ENCODE assay signal across 1 cellular context in genomic region chr19:38374332-38375097, GRCh38.
TF ChIP-seq lines count a peak whose summit lies in the region.

Gene PSMD8 (plus strand): TSS chr19:38374571. CDS start chr19:38374602, 31 bp downstream.

TF ChIP-seq in K562, 482 proteins besides CTCF, POLR2A, EP300 and RAD21 (continued from another document and continues in another):
- TF ChIP-seq, protein P1, sequence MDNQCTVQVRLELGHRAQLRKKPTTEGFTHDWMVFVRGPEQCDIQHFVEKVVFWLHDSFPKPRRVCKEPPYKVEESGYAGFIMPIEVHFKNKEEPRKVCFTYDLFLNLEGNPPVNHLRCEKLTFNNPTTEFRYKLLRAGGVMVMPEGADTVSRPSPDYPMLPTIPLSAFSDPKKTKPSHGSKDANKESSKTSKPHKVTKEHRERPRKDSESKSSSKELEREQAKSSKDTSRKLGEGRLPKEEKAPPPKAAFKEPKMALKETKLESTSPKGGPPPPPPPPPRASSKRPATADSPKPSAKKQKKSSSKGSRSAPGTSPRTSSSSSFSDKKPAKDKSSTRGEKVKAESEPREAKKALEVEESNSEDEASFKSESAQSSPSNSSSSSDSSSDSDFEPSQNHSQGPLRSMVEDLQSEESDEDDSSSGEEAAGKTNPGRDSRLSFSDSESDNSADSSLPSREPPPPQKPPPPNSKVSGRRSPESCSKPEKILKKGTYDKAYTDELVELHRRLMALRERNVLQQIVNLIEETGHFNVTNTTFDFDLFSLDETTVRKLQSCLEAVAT (IDR thresholded peaks at IDR 0.05), result peak in 1 of 2 experiments; percentile 73; a peak in 2 of 4 replicates
- peak; percentile 70 for TF ChIP-seq BCOR (IDR thresholded peaks at IDR 0.05)
- no peak for TF ChIP-seq SRSF9 (IDR thresholded peaks at IDR 0.05; ENCODE audit: borderline replicate concordance, low read depth, low read length)
- TF ChIP-seq SPI1 (IDR thresholded peaks at IDR 0.05; ENCODE audit: borderline replicate concordance, low read depth, low read length), result peak; percentile 39; the same call in 1 of the 2 replicates
- TF ChIP-seq, protein P2, sequence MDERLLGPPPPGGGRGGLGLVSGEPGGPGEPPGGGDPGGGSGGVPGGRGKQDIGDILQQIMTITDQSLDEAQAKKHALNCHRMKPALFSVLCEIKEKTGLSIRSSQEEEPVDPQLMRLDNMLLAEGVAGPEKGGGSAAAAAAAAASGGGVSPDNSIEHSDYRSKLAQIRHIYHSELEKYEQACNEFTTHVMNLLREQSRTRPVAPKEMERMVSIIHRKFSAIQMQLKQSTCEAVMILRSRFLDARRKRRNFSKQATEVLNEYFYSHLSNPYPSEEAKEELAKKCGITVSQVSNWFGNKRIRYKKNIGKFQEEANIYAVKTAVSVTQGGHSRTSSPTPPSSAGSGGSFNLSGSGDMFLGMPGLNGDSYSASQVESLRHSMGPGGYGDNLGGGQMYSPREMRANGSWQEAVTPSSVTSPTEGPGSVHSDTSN (CRISPR knock-in tag; IDR thresholded peaks at IDR 0.05; ENCODE audit: low read depth), result peak; percentile 30; the same call in 1 of the 2 replicates
- TF ChIP-seq, protein P2 (tag; conservative IDR thresholded peaks at IDR 0.05; ENCODE audit: low read depth), result peak; percentile 79
- TF ChIP-seq, protein P3, sequence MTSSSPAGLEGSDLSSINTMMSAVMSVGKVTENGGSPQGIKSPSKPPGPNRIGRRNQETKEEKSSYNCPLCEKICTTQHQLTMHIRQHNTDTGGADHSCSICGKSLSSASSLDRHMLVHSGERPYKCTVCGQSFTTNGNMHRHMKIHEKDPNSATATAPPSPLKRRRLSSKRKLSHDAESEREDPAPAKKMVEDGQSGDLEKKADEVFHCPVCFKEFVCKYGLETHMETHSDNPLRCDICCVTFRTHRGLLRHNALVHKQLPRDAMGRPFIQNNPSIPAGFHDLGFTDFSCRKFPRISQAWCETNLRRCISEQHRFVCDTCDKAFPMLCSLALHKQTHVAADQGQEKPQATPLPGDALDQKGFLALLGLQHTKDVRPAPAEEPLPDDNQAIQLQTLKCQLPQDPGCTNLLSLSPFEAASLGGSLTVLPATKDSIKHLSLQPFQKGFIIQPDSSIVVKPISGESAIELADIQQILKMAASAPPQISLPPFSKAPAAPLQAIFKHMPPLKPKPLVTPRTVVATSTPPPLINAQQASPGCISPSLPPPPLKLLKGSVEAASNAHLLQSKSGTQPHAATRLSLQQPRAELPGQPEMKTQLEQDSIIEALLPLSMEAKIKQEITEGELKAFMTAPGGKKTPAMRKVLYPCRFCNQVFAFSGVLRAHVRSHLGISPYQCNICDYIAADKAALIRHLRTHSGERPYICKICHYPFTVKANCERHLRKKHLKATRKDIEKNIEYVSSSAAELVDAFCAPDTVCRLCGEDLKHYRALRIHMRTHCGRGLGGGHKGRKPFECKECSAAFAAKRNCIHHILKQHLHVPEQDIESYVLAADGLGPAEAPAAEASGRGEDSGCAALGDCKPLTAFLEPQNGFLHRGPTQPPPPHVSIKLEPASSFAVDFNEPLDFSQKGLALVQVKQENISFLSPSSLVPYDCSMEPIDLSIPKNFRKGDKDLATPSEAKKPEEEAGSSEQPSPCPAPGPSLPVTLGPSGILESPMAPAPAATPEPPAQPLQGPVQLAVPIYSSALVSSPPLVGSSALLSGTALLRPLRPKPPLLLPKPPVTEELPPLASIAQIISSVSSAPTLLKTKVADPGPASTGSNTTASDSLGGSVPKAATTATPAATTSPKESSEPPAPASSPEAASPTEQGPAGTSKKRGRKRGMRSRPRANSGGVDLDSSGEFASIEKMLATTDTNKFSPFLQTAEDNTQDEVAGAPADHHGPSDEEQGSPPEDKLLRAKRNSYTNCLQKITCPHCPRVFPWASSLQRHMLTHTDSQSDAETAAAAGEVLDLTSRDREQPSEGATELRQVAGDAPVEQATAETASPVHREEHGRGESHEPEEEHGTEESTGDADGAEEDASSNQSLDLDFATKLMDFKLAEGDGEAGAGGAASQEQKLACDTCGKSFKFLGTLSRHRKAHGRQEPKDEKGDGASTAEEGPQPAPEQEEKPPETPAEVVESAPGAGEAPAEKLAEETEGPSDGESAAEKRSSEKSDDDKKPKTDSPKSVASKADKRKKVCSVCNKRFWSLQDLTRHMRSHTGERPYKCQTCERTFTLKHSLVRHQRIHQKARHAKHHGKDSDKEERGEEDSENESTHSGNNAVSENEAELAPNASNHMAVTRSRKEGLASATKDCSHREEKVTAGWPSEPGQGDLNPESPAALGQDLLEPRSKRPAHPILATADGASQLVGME (CRISPR knock-in tag; IDR thresholded peaks at IDR 0.05), result peak; percentile 82
- no peak for TF ChIP-seq KHSRP (IDR thresholded peaks at IDR 0.05)
- peak; percentile 97 for TF ChIP-seq KDM5B (IDR thresholded peaks at IDR 0.05; ENCODE audit: insufficient replicate concordance, low read depth, low read length)
- TF ChIP-seq NR3C1 (CRISPR knock-in tag; IDR thresholded peaks at IDR 0.05), result no peak
- TF ChIP-seq RERE (CRISPR knock-in tag; IDR thresholded peaks at IDR 0.05; ENCODE audit: borderline replicate concordance), result no peak; the same call in 1 of the 2 replicates
- TF ChIP-seq CXXC5 (CRISPR knock-in tag; IDR thresholded peaks at IDR 0.05), result peak; percentile 97
- no peak for TF ChIP-seq OTX1 (CRISPR knock-in tag; IDR thresholded peaks at IDR 0.05)
- 0 out of 2 replicates have a peak, but pooled peaks have one; percentile 80 for TF ChIP-seq RBM14 (IDR thresholded peaks at IDR 0.05; ENCODE audit: borderline replicate concordance, insufficient read depth, low read depth, low read length)
- no peak for TF ChIP-seq ZNF76 (CRISPR knock-in tag; IDR thresholded peaks at IDR 0.05; ENCODE audit: borderline replicate concordance)
- no peak for TF ChIP-seq HIVEP1 (CRISPR knock-in tag; IDR thresholded peaks at IDR 0.05)
- no peak for TF ChIP-seq NR2C2 (CRISPR knock-in tag; IDR thresholded peaks at IDR 0.05)
- TF ChIP-seq NR2C2 (tag; IDR thresholded peaks at IDR 0.05), result peak; percentile 89
- peak; percentile 99 for TF ChIP-seq KAT7 (CRISPR knock-in tag; IDR thresholded peaks at IDR 0.05; ENCODE audit: borderline replicate concordance)
- peak; percentile 93 for TF ChIP-seq EP400 (IDR thresholded peaks at IDR 0.05)
- TF ChIP-seq ZNF24 (IDR thresholded peaks at IDR 0.05), result 0 out of 2 replicates have a peak, but pooled peaks have one; percentile 23
- TF ChIP-seq NCOR1 (IDR thresholded peaks at IDR 0.05), result peak; percentile 37; the same call in 1 of the 2 replicates
- TF ChIP-seq, protein P4, sequence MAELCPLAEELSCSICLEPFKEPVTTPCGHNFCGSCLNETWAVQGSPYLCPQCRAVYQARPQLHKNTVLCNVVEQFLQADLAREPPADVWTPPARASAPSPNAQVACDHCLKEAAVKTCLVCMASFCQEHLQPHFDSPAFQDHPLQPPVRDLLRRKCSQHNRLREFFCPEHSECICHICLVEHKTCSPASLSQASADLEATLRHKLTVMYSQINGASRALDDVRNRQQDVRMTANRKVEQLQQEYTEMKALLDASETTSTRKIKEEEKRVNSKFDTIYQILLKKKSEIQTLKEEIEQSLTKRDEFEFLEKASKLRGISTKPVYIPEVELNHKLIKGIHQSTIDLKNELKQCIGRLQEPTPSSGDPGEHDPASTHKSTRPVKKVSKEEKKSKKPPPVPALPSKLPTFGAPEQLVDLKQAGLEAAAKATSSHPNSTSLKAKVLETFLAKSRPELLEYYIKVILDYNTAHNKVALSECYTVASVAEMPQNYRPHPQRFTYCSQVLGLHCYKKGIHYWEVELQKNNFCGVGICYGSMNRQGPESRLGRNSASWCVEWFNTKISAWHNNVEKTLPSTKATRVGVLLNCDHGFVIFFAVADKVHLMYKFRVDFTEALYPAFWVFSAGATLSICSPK (IDR thresholded peaks at IDR 0.05; ENCODE audit: borderline replicate concordance), result no peak
- TF ChIP-seq, protein P5, sequence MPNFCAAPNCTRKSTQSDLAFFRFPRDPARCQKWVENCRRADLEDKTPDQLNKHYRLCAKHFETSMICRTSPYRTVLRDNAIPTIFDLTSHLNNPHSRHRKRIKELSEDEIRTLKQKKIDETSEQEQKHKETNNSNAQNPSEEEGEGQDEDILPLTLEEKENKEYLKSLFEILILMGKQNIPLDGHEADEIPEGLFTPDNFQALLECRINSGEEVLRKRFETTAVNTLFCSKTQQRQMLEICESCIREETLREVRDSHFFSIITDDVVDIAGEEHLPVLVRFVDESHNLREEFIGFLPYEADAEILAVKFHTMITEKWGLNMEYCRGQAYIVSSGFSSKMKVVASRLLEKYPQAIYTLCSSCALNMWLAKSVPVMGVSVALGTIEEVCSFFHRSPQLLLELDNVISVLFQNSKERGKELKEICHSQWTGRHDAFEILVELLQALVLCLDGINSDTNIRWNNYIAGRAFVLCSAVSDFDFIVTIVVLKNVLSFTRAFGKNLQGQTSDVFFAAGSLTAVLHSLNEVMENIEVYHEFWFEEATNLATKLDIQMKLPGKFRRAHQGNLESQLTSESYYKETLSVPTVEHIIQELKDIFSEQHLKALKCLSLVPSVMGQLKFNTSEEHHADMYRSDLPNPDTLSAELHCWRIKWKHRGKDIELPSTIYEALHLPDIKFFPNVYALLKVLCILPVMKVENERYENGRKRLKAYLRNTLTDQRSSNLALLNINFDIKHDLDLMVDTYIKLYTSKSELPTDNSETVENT (CRISPR knock-in tag; IDR thresholded peaks at IDR 0.05), result peak; percentile 67; the same call in 1 of the 2 replicates
- peak; percentile 51 to 82; a peak in 1 of 4 replicates for TF ChIP-seq UBTF (IDR thresholded peaks at IDR 0.05; ENCODE audit: borderline replicate concordance in 1 of 2, low read depth in 2 of 2, low read length in 2 of 2)
- TF ChIP-seq YY1 (IDR thresholded peaks at IDR 0.05; ENCODE audit: borderline replicate concordance in 1 of 3, control insufficient read depth in 1 of 3, extremely low read depth in 1 of 3, insufficient read depth in 3 of 3, insufficient read length in 1 of 3, insufficient replicate concordance in 2 of 3, low read depth in 1 of 3, low read length in 2 of 3), result peak; percentile 87 to 96 (median 93)
- TF ChIP-seq CBX3 (IDR thresholded peaks at IDR 0.05; ENCODE audit: borderline replicate concordance in 1 of 2, low read length in 2 of 2), result peak in 1 of 2 experiments; percentile 45; a peak in 1 of 3 replicates
- TF ChIP-seq BRF1 (IDR thresholded peaks at IDR 0.05; ENCODE audit: borderline replicate concordance, extremely low read depth, insufficient read length), result no peak
- TF ChIP-seq ZNF165 (CRISPR knock-in tag; IDR thresholded peaks at IDR 0.05; ENCODE audit: borderline replicate concordance), result peak; percentile 67; the same call in 1 of the 2 replicates
